21 cellular contexts compared by ENCODE assay signal in genomic region chr2:175175320-175175719, GRCh38. TPM values are rescaled to one million over a fixed set of nuclear protein-coding genes. Genes with fewer than 3 reads are reported as not detected.
DNase-seq lines count a peak whose midpoint lies in the region; ATAC-seq and TF ChIP-seq lines count a peak whose summit lies in the region.
"Had no signal": no experiment of that assay in that cellular context is flagged by ENCODE, and none has a peak within 500 bp of the region (broad histone marks: within the 10 kb centered on the region; RNA-seq: fewer than 3 reads in every experiment).

No MANE protein-coding gene starts in this region.

- BruUV-seq in Calu3 (replicated peaks; lab: Mats Ljungman, UMichigan) = no TSS peak
- BruUV-seq in Panc1 (replicated peaks; lab: Mats Ljungman, UMichigan) = no TSS peak

- CTCF ChIA-PET in Calu3 (lab: Charles Lee) (interaction anchor here (0.6 kb wide), 1 partner anchor 138 kb away, joined by 5 read pairs; no protein-coding TSS in a partner anchor), Panc1 (lab: Charles Lee) (no interaction called here)

- no peak overlapping the region for H3K4me3 ChIP-seq in Panc1 (ENCODE audit: low read depth in 2 of 2, low read length in 2 of 2)
- no peak overlapping the region for H3K4me3 ChIP-seq in brain microvascular endothelial cell (ENCODE audit: low read depth, low read length)
- H3K4me3 ChIP-seq: GM23248 had no signal

- H3K36me3 ChIP-seq in Panc1 (ENCODE audit: control insufficient read depth, insufficient read depth, low read length) (peaks cover 34% of the 10 kb centered on the region), brain microvascular endothelial cell (replicated peaks) (peaks cover 42% of the 10 kb centered on the region)

- no peaks in the 10 kb centered on the region for H3K9me3 Mint-ChIP-seq in activated T-cell treated with anti-CD3 and anti-CD28 coated beads, Interleukin-2, amount 50 U/mL, for 72 hours
- H3K9me3 Mint-ChIP-seq in activated T-cell treated with anti-CD3 and anti-CD28 coated beads, Interleukin-2, amount 50 U/mL, for 4 hours = no peaks in the 10 kb centered on the region
- no peaks in the 10 kb centered on the region for H3K9me3 Mint-ChIP-seq in Calu3 (ENCODE audit: low read depth, unreplicated experiment)
- H3K9me3 Mint-ChIP-seq: CD14-positive monocyte, H9 had no signal

- POLR2A ChIA-PET in Panc1 (lab: Charles Lee) = no interaction called here

- no peak overlapping the region for H3K27ac ChIP-seq in Panc1 (ENCODE audit: low read length)
- peak overlapping the region; percentile 54 for H3K27ac ChIP-seq in brain microvascular endothelial cell
- H3K27ac ChIP-seq: GM23248, KMS-11 had no signal

- DNase-seq in activated T-cell treated with anti-CD3 and anti-CD28 coated beads, Interleukin-2, amount 50 U/mL, for 72 hours = no peak
- DNase-seq in activated T-cell treated with anti-CD3 and anti-CD28 coated beads, Interleukin-2, amount 50 U/mL, for 4 hours = no peak
- DNase-seq in Calu3 (no peak), Panc1 (ENCODE audit: low read depth, low spot score) (no peak), brain microvascular endothelial cell (no peak), D341Med (ENCODE audit: low spot score) (no peak)
- DNase-seq in stimulated activated naive CD4-positive, alpha-beta T cell treated with Interleukin-2 at 50 U/mL for 16 hours (lab: John Stamatoyannopoulos, UW) = no peak
- DNase-seq: DMS79 treated with DMSO at 0.1 percent for 48 hours, H9, NCI-H1105, NCI-H146, NCI-H2029, NCI-H2227 treated with DMSO at 0.1 percent for 48 hours, NCI-H510A treated with DMSO at 0.1 percent for 48 hours, NCI-H774, SHP77 had no signal

- peaks cover 10% of the 10 kb centered on the region; the same call in 1 of the 2 replicates for H3K4me1 ChIP-seq in Panc1 (ENCODE audit: control insufficient read depth, insufficient read depth, low read length)

- H3K27me3 ChIP-seq in Panc1 (ENCODE audit: control insufficient read depth, insufficient read depth, low read length) = no peaks in the 10 kb centered on the region
- H3K27me3 ChIP-seq in brain microvascular endothelial cell (replicated peaks) = no peaks in the 10 kb centered on the region

- H3K4me1 Mint-ChIP-seq in activated T-cell treated with anti-CD3 and anti-CD28 coated beads, Interleukin-2, amount 50 U/mL, for 72 hours (ENCODE audit: low read depth) = peaks cover 52% of the 10 kb centered on the region
- peaks cover 19% of the 10 kb centered on the region for H3K4me1 Mint-ChIP-seq in activated T-cell treated with anti-CD3 and anti-CD28 coated beads, Interleukin-2, amount 50 U/mL, for 4 hours (ENCODE audit: low read depth)
- no peaks in the 10 kb centered on the region for H3K4me1 Mint-ChIP-seq in Calu3 (ENCODE audit: low read depth, unreplicated experiment)

- H3K4me3 Mint-ChIP-seq in activated T-cell treated with anti-CD3 and anti-CD28 coated beads, Interleukin-2, amount 50 U/mL, for 72 hours = no peak overlapping the region
- no peak overlapping the region for H3K4me3 Mint-ChIP-seq in activated T-cell treated with anti-CD3 and anti-CD28 coated beads, Interleukin-2, amount 50 U/mL, for 4 hours
- no peak overlapping the region for H3K4me3 Mint-ChIP-seq in Calu3 (ENCODE audit: low read depth, unreplicated experiment)
- H3K4me3 Mint-ChIP-seq: CD14-positive monocyte, H9 had no signal

- no peaks in the 10 kb centered on the region for H3K27me3 Mint-ChIP-seq in activated T-cell treated with anti-CD3 and anti-CD28 coated beads, Interleukin-2, amount 50 U/mL, for 72 hours (ENCODE audit: low read depth)
- no peaks in the 10 kb centered on the region for H3K27me3 Mint-ChIP-seq in activated T-cell treated with anti-CD3 and anti-CD28 coated beads, Interleukin-2, amount 50 U/mL, for 4 hours (ENCODE audit: low read depth)
- H3K27me3 Mint-ChIP-seq in Calu3 (ENCODE audit: unreplicated experiment) = no peaks in the 10 kb centered on the region

- in situ Hi-C loops in Panc1 (cut with HindIII; ENCODE audit: low pct_unique_long_range_greater_than_20kb, low sequenced_read_pairs) = no loop called here
- in situ Hi-C loops in brain microvascular endothelial cell (cut with HindIII; ENCODE audit: low pct_ligation_motif_present, low sequenced_read_pairs) = no loop called here

- no peak for ATAC-seq in activated T-cell treated with anti-CD3 and anti-CD28 coated beads, Interleukin-2, amount 50 U/mL, for 72 hours (replicated peaks in 1 of 2)
- ATAC-seq in activated T-cell treated with anti-CD3 and anti-CD28 coated beads, Interleukin-2, amount 50 U/mL, for 4 hours = no peak
- ATAC-seq in Panc1 (peak; percentile 57; the same call in 1 of the 2 replicates), GM18858 (IDR thresholded peaks at IDR 0.05; ENCODE audit: unreplicated experiment) (no peak)
- ATAC-seq: SK-N-SH treated with all-trans-retinoic acid at 6 μM for 48 hours had no signal

- peak overlapping the region; percentile 13 for H3K27ac Mint-ChIP-seq in activated T-cell treated with anti-CD3 and anti-CD28 coated beads, Interleukin-2, amount 50 U/mL, for 72 hours
- H3K27ac Mint-ChIP-seq in Calu3 (ENCODE audit: unreplicated experiment) = peak overlapping the region; percentile 69
- H3K27ac Mint-ChIP-seq: CD14-positive monocyte had no signal

- peaks cover 11 to 32% of the 10 kb centered on the region in 2 donors for H3K36me3 Mint-ChIP-seq in activated T-cell treated with anti-CD3 and anti-CD28 coated beads, Interleukin-2, amount 50 U/mL, for 72 hours (ENCODE audit: insufficient read depth in 2 of 2)
- peaks cover 31% of the 10 kb centered on the region for H3K36me3 Mint-ChIP-seq in activated T-cell treated with anti-CD3 and anti-CD28 coated beads, Interleukin-2, amount 50 U/mL, for 4 hours (ENCODE audit: insufficient read depth)
- peaks cover 33% of the 10 kb centered on the region for H3K36me3 Mint-ChIP-seq in Calu3 (ENCODE audit: insufficient read depth, unreplicated experiment)

- no peaks in the 10 kb centered on the region for H3K9me3 ChIP-seq in Panc1 (ENCODE audit: control insufficient read depth, insufficient read depth, low read depth, low read length)

- intact Hi-C loops in Calu3 (cut with micrococcal nuclease; ENCODE audit: unreplicated experiment) = no loop called here
- intact Hi-C loops in Panc1 (cut with micrococcal nuclease; ENCODE audit: unreplicated experiment) = no loop called here

- no peak for TF ChIP-seq CTCF in Calu3 (IDR thresholded peaks at IDR 0.05; ENCODE audit: unreplicated experiment)
- no peak for TF ChIP-seq CTCF in Panc1 (IDR thresholded peaks at IDR 0.05)
- TF ChIP-seq CTCF in brain microvascular endothelial cell (IDR thresholded peaks at IDR 0.05; ENCODE audit: low read depth, low read length, missing control alignments) = no peak

RNA-seq across cellular contexts. Expression of gene ATP5MC3, which starts 6.2 kb away (rescaled TPM):
- 100 to 1,000 TPM; 186 to 210 TPM for total RNA-seq in activated T-cell treated with anti-CD3 and anti-CD28 coated beads, Interleukin-2, amount 50 U/mL, for 72 hours
- 100 to 1,000 TPM; 348 to 407 (median 371) TPM for total RNA-seq in activated T-cell treated with anti-CD3 and anti-CD28 coated beads, Interleukin-2, amount 50 U/mL, for 4 hours
- 209 and 225 TPM in 2 replicates for total RNA-seq in Calu3 (2022)
- 287 TPM for total RNA-seq in Panc1 (2021; ENCODE audit: unreplicated experiment)
- 315 TPM for polyA plus RNA-seq in Panc1 (2012; ENCODE audit: insufficient read length)

RNA-seq across cellular contexts. Expression of gene ATF2, which starts 7.3 kb away (rescaled TPM):
- total RNA-seq in activated T-cell treated with anti-CD3 and anti-CD28 coated beads, Interleukin-2, amount 50 U/mL, for 72 hours = 10 to 100 TPM; 65.8 to 67.0 TPM
- 10 to 100 TPM; 34.1 to 41.4 (median 37.6) TPM for total RNA-seq in activated T-cell treated with anti-CD3 and anti-CD28 coated beads, Interleukin-2, amount 50 U/mL, for 4 hours
- total RNA-seq in Calu3 (2022) (46.1 and 53.9 TPM in 2 replicates), Panc1 (2021; ENCODE audit: unreplicated experiment) (61.8 TPM)
- 21.8 TPM for polyA plus RNA-seq in Panc1 (2012; ENCODE audit: insufficient read length)
